In the genomic region with DNA sequence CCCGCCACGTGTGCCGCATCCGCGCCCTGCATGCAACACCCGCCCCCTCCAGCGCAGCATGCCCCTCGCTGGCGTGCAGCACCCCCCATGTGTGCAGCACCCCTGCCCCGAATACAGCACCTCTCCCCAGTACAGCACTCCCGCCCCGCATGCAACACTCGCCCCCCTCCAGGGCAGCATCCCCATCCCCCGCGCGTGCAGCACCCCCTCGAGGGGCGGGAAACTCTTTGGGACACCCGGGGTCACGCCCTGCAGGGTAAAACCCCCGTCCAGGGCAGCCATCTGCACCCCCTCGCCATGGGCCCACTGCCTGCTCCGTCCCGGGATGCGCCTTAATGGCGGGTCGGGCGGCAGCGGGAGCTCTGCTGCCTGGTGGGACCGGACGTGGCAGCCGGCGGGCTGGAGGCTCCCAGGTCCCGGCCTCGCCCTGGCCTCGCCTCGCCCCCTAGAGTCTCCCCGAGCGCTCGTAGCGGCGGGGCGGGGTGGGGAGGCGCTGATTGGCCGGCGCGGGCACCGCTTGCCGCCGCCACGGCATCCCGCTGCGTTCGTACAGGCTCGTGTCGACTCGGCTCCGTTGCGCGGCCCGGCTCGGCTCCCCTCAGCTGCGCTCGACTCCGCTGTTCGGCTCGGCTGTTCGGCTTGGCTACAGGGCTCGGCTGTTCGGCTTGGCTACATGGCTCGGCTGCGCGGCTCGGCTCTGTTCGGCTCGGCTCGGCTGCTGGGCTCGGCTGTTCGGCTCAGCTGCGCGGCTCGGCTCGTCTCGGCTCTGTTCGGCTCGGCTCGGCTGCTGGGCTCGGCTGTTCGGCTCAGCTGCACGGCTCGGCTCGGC, we compare ENCODE assay signal across 8 cellular contexts. TPM values are rescaled to one million over a fixed set of nuclear protein-coding genes. Genes with fewer than 3 reads are reported as not detected.
A peak's percentile ranks its signal among the peaks of the same experiment; 100 is the strongest.
DNase-seq lines count a peak whose midpoint lies in the region; ATAC-seq lines count a peak whose summit lies in the region.

No MANE protein-coding gene starts in this region.

- DNase-seq in Ammon's horn (ENCODE audit: low spot score) (peak; percentile 98), NCI-H774 (lab: John Stamatoyannopoulos, UW) (peak; percentile 96), lung microvascular endothelial cell (ENCODE audit: low read depth in 2 of 2) (peak; percentile 96 to 98)
- peak; percentile 90 to 92 for DNase-seq in activated CD8-positive, alpha-beta memory T cell treated with anti-CD3 and anti-CD28 coated beads for 4 hours (ENCODE audit: low read depth in 2 of 2)
- peak; percentile 93 for DNase-seq in effector CD8-positive, alpha-beta T cell (lab: John Stamatoyannopoulos, UW)
- peak; percentile 95 to 98 (median 95) for DNase-seq in stimulated activated CD4-positive, alpha-beta T cell treated with anti-CD3 and anti-CD28 coated beads, TNF-alpha, amount 100 ng/mL, for 24 hours (ENCODE audit: low read depth in 3 of 3)

- peak; percentile 95 for ATAC-seq in GM19395 (IDR thresholded peaks at IDR 0.05; ENCODE audit: unreplicated experiment)
- peak; percentile 79 for ATAC-seq in HG03521 (IDR thresholded peaks at IDR 0.05; ENCODE audit: unreplicated experiment)

RNA-seq across cellular contexts. Expression of a gene that starts 0.4 kb away (rescaled TPM):
- 0.22 and 0.40 TPM in 2 replicates for total RNA-seq in lung microvascular endothelial cell

Comparison
In these comparisons a context has a peak if more than half of its experiments do, and no peak if none do; other contexts are left out.
1. Peak in every context shown above with its lines: DNase-seq and ATAC-seq.